21 cellular contexts compared by ENCODE assay signal in genomic region chr1:19363526-19364152, GRCh38. TPM values are rescaled to one million over a fixed set of nuclear protein-coding genes. Genes with fewer than 3 reads are reported as not detected.
DNase-seq lines count a peak whose midpoint lies in the region; ATAC-seq and TF ChIP-seq lines count a peak whose summit lies in the region.
"Had no signal": no experiment of that assay in that cellular context is flagged by ENCODE, and none has a peak within 500 bp of the region (broad histone marks: within the 10 kb centered on the region; RNA-seq: fewer than 3 reads in every experiment).

No MANE protein-coding gene starts in this region.

- H3K27ac ChIP-seq in esophagus squamous epithelium = peak overlapping the region in 3 of 4 donors; percentile 40 to 84 (median 79)
- H3K27ac ChIP-seq: C4-2B, coronary artery, parathyroid adenoma, spleen had no signal

- TF ChIP-seq POLR2A in esophagus squamous epithelium (IDR thresholded peaks at IDR 0.05) (no peak), lower leg skin (IDR thresholded peaks at IDR 0.05) (no peak)

- intact Hi-C loops in activated CD8-positive, alpha-beta T cell treated with anti-CD3 and anti-CD28 coated beads for 36 hours (cut with micrococcal nuclease) = no loop called here
- intact Hi-C loops in esophagus squamous epithelium (cut with DNase I) (no loop called here), lower leg skin (cut with DNase I; ENCODE audit: low total_unique reads) (no loop called here)

- H3K4me3 ChIP-seq in esophagus squamous epithelium (no peak overlapping the region), lower leg skin (ENCODE audit: low read depth, poor library complexity, severe bottlenecking) (no peak overlapping the region)
- H3K4me3 ChIP-seq: coronary artery, heart right ventricle, spleen had no signal

- no peak overlapping the region for H3K4me3 Mint-ChIP-seq in activated CD8-positive, alpha-beta T cell treated with anti-CD3 and anti-CD28 coated beads, Interleukin-2, amount 10 ng/mL, durations not matched to agents 7 days and 5 days
- no peak overlapping the region for H3K4me3 Mint-ChIP-seq in activated CD8-positive, alpha-beta T cell treated with anti-CD3 and anti-CD28 coated beads for 36 hours
- no peak overlapping the region for H3K4me3 Mint-ChIP-seq in activated naive CD8-positive, alpha-beta T cell treated with anti-CD3 and anti-CD28 coated beads, Interleukin-2, amount 50 U/mL, for 24 hours
- H3K4me3 Mint-ChIP-seq: activated T-cell treated with anti-CD3 and anti-CD28 coated beads, Interleukin-2, amount 50 U/mL, for 72 hours had no signal

- POLR2A ChIA-PET in activated CD8-positive, alpha-beta T cell treated with anti-CD3 and anti-CD28 coated beads, Interleukin-2, amount 10 ng/mL, durations not matched to agents 7 days and 5 days (lab: Charles Lee) = interaction anchor here (1.0 kb wide), 1 partner anchor 23 kb away, joined by 3 read pairs; no protein-coding TSS in a partner anchor
- POLR2A ChIA-PET in activated CD8-positive, alpha-beta T cell treated with anti-CD3 and anti-CD28 coated beads for 36 hours (lab: Charles Lee) = no interaction called here

- peaks cover 49 to 100% (median 71%) of the 10 kb centered on the region in 3 donors for H3K4me1 ChIP-seq in esophagus squamous epithelium
- H3K4me1 ChIP-seq: parathyroid adenoma had no signal

- no peaks in the 10 kb centered on the region for H3K9me3 ChIP-seq in esophagus squamous epithelium
- H3K9me3 ChIP-seq: heart right ventricle, spleen had no signal

- 67 to 68% methylated on average over 8 of the region's 8 CpGs for WGBS in esophagus squamous epithelium, 2 donors
- WGBS in lower leg skin, 2 donors = 54 to 56% methylated on average over 8 of the region's 8 CpGs

- peaks cover 31% of the 10 kb centered on the region for H3K4me1 Mint-ChIP-seq in activated CD8-positive, alpha-beta T cell treated with anti-CD3 and anti-CD28 coated beads, Interleukin-2, amount 10 ng/mL, durations not matched to agents 7 days and 5 days (ENCODE audit: low read depth)
- peaks cover 50% of the 10 kb centered on the region for H3K4me1 Mint-ChIP-seq in activated CD8-positive, alpha-beta T cell treated with anti-CD3 and anti-CD28 coated beads for 36 hours (ENCODE audit: low read depth)
- H3K4me1 Mint-ChIP-seq in activated naive CD8-positive, alpha-beta T cell treated with anti-CD3 and anti-CD28 coated beads, Interleukin-2, amount 50 U/mL, for 24 hours = peaks cover 35% of the 10 kb centered on the region

- DNase-seq in activated CD8-positive, alpha-beta T cell treated with anti-CD3 and anti-CD28 coated beads, Interleukin-2, amount 10 ng/mL, durations not matched to agents 7 days and 5 days = no peak
- DNase-seq in activated CD8-positive, alpha-beta T cell treated with anti-CD3 and anti-CD28 coated beads for 36 hours = no peak
- DNase-seq in activated naive CD8-positive, alpha-beta T cell treated with anti-CD3 and anti-CD28 coated beads, Interleukin-2, amount 50 U/mL, for 24 hours = no peak
- DNase-seq in esophagus squamous epithelium (lab: John Stamatoyannopoulos, UW) (no peak), retina (peak; percentile 41), lower leg skin (ENCODE audit: low spot score in 2 of 2) (no peak), kidney tubule cell (ENCODE audit: low spot score) (no peak), dermis blood vessel endothelial cell (no peak)
- DNase-seq: activated CD4-positive, alpha-beta T cell treated with anti-CD3 and anti-CD28 coated beads, Interleukin-2, amount 50 U/mL, for 1 hour; activated T-cell treated with anti-CD3 and anti-CD28 coated beads, Interleukin-2, amount 50 U/mL, for 72 hours; DND-41; heart right ventricle; NCI-H187 treated with DMSO at 0.1 percent for 48 hours; NCI-H524; OCI-M1; spleen; stimulated activated naive CD4-positive, alpha-beta T cell treated with Interleukin-2 at 50 U/mL for 16 hours had no signal

- TF ChIP-seq CTCF in activated CD8-positive, alpha-beta T cell treated with anti-CD3 and anti-CD28 coated beads for 36 hours (IDR thresholded peaks at IDR 0.05) = no peak
- no peak for TF ChIP-seq CTCF in esophagus squamous epithelium (IDR thresholded peaks at IDR 0.05)
- no peak for TF ChIP-seq CTCF in lower leg skin (IDR thresholded peaks at IDR 0.05)

- peak overlapping the region; percentile 39 for H3K27ac Mint-ChIP-seq in activated CD8-positive, alpha-beta T cell treated with anti-CD3 and anti-CD28 coated beads, Interleukin-2, amount 10 ng/mL, durations not matched to agents 7 days and 5 days
- H3K27ac Mint-ChIP-seq in activated CD8-positive, alpha-beta T cell treated with anti-CD3 and anti-CD28 coated beads for 36 hours = no peak overlapping the region
- H3K27ac Mint-ChIP-seq in activated naive CD8-positive, alpha-beta T cell treated with anti-CD3 and anti-CD28 coated beads, Interleukin-2, amount 50 U/mL, for 24 hours = no peak overlapping the region

- no peaks in the 10 kb centered on the region for H3K27me3 ChIP-seq in esophagus squamous epithelium
- H3K27me3 ChIP-seq: heart right ventricle, spleen had no signal

- peaks cover 0 to 12% (median 0%) of the 10 kb centered on the region in 3 donors for H3K36me3 ChIP-seq in esophagus squamous epithelium

- H3K9me3 Mint-ChIP-seq in activated CD8-positive, alpha-beta T cell treated with anti-CD3 and anti-CD28 coated beads, Interleukin-2, amount 10 ng/mL, durations not matched to agents 7 days and 5 days (ENCODE audit: insufficient read depth) = no peaks in the 10 kb centered on the region
- H3K9me3 Mint-ChIP-seq in activated CD8-positive, alpha-beta T cell treated with anti-CD3 and anti-CD28 coated beads for 36 hours = no peaks in the 10 kb centered on the region
- H3K9me3 Mint-ChIP-seq in activated naive CD8-positive, alpha-beta T cell treated with anti-CD3 and anti-CD28 coated beads, Interleukin-2, amount 50 U/mL, for 24 hours = no peaks in the 10 kb centered on the region
- H3K9me3 Mint-ChIP-seq: activated T-cell treated with anti-CD3 and anti-CD28 coated beads, Interleukin-2, amount 50 U/mL, for 72 hours had no signal

- no peaks in the 10 kb centered on the region for H3K27me3 Mint-ChIP-seq in activated CD8-positive, alpha-beta T cell treated with anti-CD3 and anti-CD28 coated beads, Interleukin-2, amount 10 ng/mL, durations not matched to agents 7 days and 5 days (ENCODE audit: low read depth)
- no peaks in the 10 kb centered on the region for H3K27me3 Mint-ChIP-seq in activated CD8-positive, alpha-beta T cell treated with anti-CD3 and anti-CD28 coated beads for 36 hours
- no peaks in the 10 kb centered on the region for H3K27me3 Mint-ChIP-seq in activated naive CD8-positive, alpha-beta T cell treated with anti-CD3 and anti-CD28 coated beads, Interleukin-2, amount 50 U/mL, for 24 hours

- ATAC-seq in activated CD8-positive, alpha-beta T cell treated with anti-CD3 and anti-CD28 coated beads, Interleukin-2, amount 10 ng/mL, durations not matched to agents 7 days and 5 days = no peak
- no peak for ATAC-seq in activated CD8-positive, alpha-beta T cell treated with anti-CD3 and anti-CD28 coated beads for 36 hours
- ATAC-seq in activated naive CD8-positive, alpha-beta T cell treated with anti-CD3 and anti-CD28 coated beads, Interleukin-2, amount 50 U/mL, for 24 hours = peak; percentile 13
- ATAC-seq: activated T-cell treated with anti-CD3 and anti-CD28 coated beads, Interleukin-2, amount 50 U/mL, for 72 hours; heart right ventricle; SK-N-SH treated with all-trans-retinoic acid at 6 μM for 48 hours had no signal

- H3K36me3 Mint-ChIP-seq in activated CD8-positive, alpha-beta T cell treated with anti-CD3 and anti-CD28 coated beads, Interleukin-2, amount 10 ng/mL, durations not matched to agents 7 days and 5 days (ENCODE audit: low read depth) = peaks cover 11% of the 10 kb centered on the region
- peaks cover 3% of the 10 kb centered on the region for H3K36me3 Mint-ChIP-seq in activated CD8-positive, alpha-beta T cell treated with anti-CD3 and anti-CD28 coated beads for 36 hours (ENCODE audit: low read depth)
- H3K36me3 Mint-ChIP-seq in activated naive CD8-positive, alpha-beta T cell treated with anti-CD3 and anti-CD28 coated beads, Interleukin-2, amount 50 U/mL, for 24 hours (ENCODE audit: low read depth) = peaks cover 10% of the 10 kb centered on the region

- CTCF ChIA-PET in activated CD8-positive, alpha-beta T cell treated with anti-CD3 and anti-CD28 coated beads, Interleukin-2, amount 10 ng/mL, durations not matched to agents 7 days and 5 days (lab: Charles Lee) = interaction anchor here (0.5 to 1.3 kb wide), 4 partner anchors 11 to 219 kb away, joined by 3 to 4 read pairs (median 3); no protein-coding TSS in a partner anchor
- CTCF ChIA-PET in activated CD8-positive, alpha-beta T cell treated with anti-CD3 and anti-CD28 coated beads for 36 hours (lab: Charles Lee) = interaction anchor here (1.1 to 1.7 kb wide), 6 partner anchors 9 to 218 kb away, joined by 3 to 7 read pairs (median 4); no protein-coding TSS in a partner anchor

RNA-seq across cellular contexts. Expression of gene SLC66A1, which starts 51.5 kb away (rescaled TPM):
- 1 to 10 TPM; 4.0 to 5.3 TPM for total RNA-seq in activated CD8-positive, alpha-beta T cell treated with anti-CD3 and anti-CD28 coated beads, Interleukin-2, amount 10 ng/mL, durations not matched to agents 7 days and 5 days
- 1 to 10 TPM; 3.6 TPM for total RNA-seq in activated CD8-positive, alpha-beta T cell treated with anti-CD3 and anti-CD28 coated beads for 36 hours
- 10 to 100 TPM in 2 of 4 donors, 1 to 10 TPM in 2; 6.8 to 14.3 (median 10.3) TPM for total RNA-seq in esophagus squamous epithelium
- 10 to 100 TPM; 17.9 to 22.4 (median 19.5) TPM for total RNA-seq in lower leg skin
- total RNA-seq in dermis blood vessel endothelial cell = 16.0 and 17.7 TPM in 2 replicates

RNA-seq across cellular contexts. Expression of gene AKR7A2, which starts 51.7 kb away (rescaled TPM):
- 10 to 100 TPM; 46.3 to 50.6 TPM for total RNA-seq in activated CD8-positive, alpha-beta T cell treated with anti-CD3 and anti-CD28 coated beads, Interleukin-2, amount 10 ng/mL, durations not matched to agents 7 days and 5 days
- total RNA-seq in activated CD8-positive, alpha-beta T cell treated with anti-CD3 and anti-CD28 coated beads for 36 hours = 10 to 100 TPM; 42.9 to 43.4 TPM
- total RNA-seq in esophagus squamous epithelium = 10 to 100 TPM; 57.7 to 93.4 (median 70.3) TPM
- total RNA-seq in lower leg skin = 100 to 1,000 TPM in 1 of 4 donors, 10 to 100 TPM in 3; 84.1 to 132 (median 89.6) TPM
- 64.5 and 72.9 TPM in 2 replicates for total RNA-seq in dermis blood vessel endothelial cell
